In the genomic region with DNA sequence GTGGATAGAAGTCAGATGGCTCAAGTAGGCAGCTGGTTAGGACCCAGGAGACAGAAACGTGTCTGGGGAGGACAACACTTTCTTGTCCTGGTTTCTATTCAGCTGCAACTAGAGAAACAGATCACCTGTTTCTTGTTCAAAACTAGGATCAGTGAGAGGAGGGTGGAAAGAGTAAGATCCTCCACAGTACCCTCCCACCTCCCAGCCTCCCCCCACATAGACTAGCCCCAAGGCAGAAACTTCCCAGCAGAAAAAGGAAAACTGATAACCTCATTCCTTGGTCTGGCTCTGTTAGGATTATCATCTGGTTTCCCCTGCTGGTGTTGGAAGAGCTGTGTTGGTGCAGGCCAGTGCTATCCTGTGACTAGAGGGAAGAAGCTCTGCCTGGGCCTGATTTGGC, we compare ENCODE assay signal across 2 cellular contexts. TPM values are rescaled to one million over a fixed set of nuclear protein-coding genes. Genes with fewer than 3 reads are reported as not detected.
"Had no signal": no experiment of that assay in that cellular context is flagged by ENCODE, and none has a peak within 500 bp of the region (broad histone marks: within the 10 kb centered on the region; RNA-seq: fewer than 3 reads in every experiment).

No MANE protein-coding gene starts in this region.

RNA-seq across cellular contexts. Expression of a gene that starts 50.2 kb away (rescaled TPM):
- total RNA-seq: Right ventricle myocardium inferior, Right ventricle myocardium superior had no signal
